Comparison of ENCODE assay signal across 23 cellular contexts in the genomic region with DNA sequence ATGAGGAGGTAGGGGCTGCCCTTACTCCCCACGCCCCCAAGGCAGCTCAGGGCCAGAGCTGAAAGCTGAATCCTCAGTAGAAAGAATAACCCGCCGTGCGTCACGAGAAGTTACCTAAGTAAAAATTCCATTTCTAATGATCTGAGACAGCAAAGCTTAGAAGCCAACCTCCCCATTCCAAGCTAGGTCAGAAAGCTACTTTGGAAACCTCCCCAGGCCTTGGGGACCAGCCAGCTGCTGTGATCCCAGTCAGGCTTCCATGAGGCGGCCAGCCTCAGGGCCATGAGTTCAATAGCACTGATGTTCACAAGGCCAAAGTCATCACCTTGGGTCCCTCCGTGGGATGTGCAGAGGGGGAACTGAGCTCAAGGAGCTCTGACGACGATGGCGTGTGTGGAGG. TPM values are rescaled to one million over a fixed set of nuclear protein-coding genes. Genes with fewer than 3 reads are reported as not detected.
DNase-seq lines count a peak whose midpoint lies in the region; ATAC-seq and TF ChIP-seq lines count a peak whose summit lies in the region.
"Had no signal": no experiment of that assay in that cellular context is flagged by ENCODE, and none has a peak within 500 bp of the region (broad histone marks: within the 10 kb centered on the region; RNA-seq: fewer than 3 reads in every experiment).

No MANE protein-coding gene starts in this region.

- ATAC-seq in body of pancreas (peak; percentile 18), GM21367 (IDR thresholded peaks at IDR 0.05; ENCODE audit: unreplicated experiment) (no peak)
- ATAC-seq: activated T-cell treated with anti-CD3 and anti-CD28 coated beads, Interleukin-2, amount 50 U/mL, for 4 hours; natural killer cell treated with Interleukin-12 subunit alpha and Interleukin-12 subunit beta and Interleukin-15 and Interleukin-18, amount 100 ng/mL, for 72 hours; T-helper 17 cell had no signal

- no peak overlapping the region for H3K27ac ChIP-seq in body of pancreas
- H3K27ac ChIP-seq in muscle layer of colon (ENCODE audit: low read depth, low read length), result peak overlapping the region; percentile 41
- peak overlapping the region in 3 of 5 donors; percentile 59 to 88 (median 59) for H3K27ac ChIP-seq in stomach
- H3K27ac ChIP-seq: HL-60, SK-N-MC, upper lobe of left lung had no signal

- H3K36me3 ChIP-seq in body of pancreas (replicated peaks in 1 of 2; ENCODE audit: insufficient read depth in 1 of 2, low read depth in 2 of 2), result no peaks in the 10 kb centered on the region
- no peaks in the 10 kb centered on the region for H3K36me3 ChIP-seq in muscle layer of colon (ENCODE audit: insufficient read depth, low read length)
- H3K36me3 ChIP-seq in stomach, result no peaks in the 10 kb centered on the region
- H3K36me3 ChIP-seq: upper lobe of left lung had no signal

- H3K9ac ChIP-seq in muscle layer of colon (ENCODE audit: low read length), result no peak overlapping the region

- 68 to 70% methylated on average over 10 of the region's 10 CpGs for WGBS in body of pancreas, 2 donors
- 64 to 81% (median 79%) methylated on average over 9 to 10 of the region's 10 CpGs for WGBS in stomach, 5 donors

- no peaks in the 10 kb centered on the region for H3K27me3 ChIP-seq in body of pancreas
- H3K27me3 ChIP-seq in muscle layer of colon (ENCODE audit: control insufficient read depth in 1 of 2, insufficient read depth in 2 of 2, low read length in 2 of 2), result no peaks in the 10 kb centered on the region
- peaks cover 0 to 8% (median 3%) of the 10 kb centered on the region in 3 donors for H3K27me3 ChIP-seq in stomach
- H3K27me3 ChIP-seq: upper lobe of left lung had no signal

- DNase-seq in EH (ENCODE audit: low read depth) (peak; percentile 22), body of pancreas (peak in 3 of 4 donors; percentile 25 to 35 (median 30)), stomach (no peak), COLO668 (lab: John Stamatoyannopoulos, UW; ENCODE audit: unreplicated experiment) (no peak), NCI-H2171 treated with DMSO at 0.1 percent for 48 hours (lab: John Stamatoyannopoulos, UW) (no peak)
- DNase-seq: activated CD4-positive, alpha-beta T cell treated with anti-CD3 and anti-CD28 coated beads for 4 hours; activated naive CD4-positive, alpha-beta T cell treated with anti-CD3 and anti-CD28 coated beads, Interleukin-2, amount 10 ng/mL, durations not matched to agents 7 days and 5 days; activated T-cell treated with anti-CD3 and anti-CD28 coated beads, Interleukin-2, amount 50 U/mL, for 4 hours; anterior cingulate cortex; HCEC 1CT; head of caudate nucleus; NCI-H1092; NCI-H187 treated with DMSO at 0.1 percent for 48 hours; NCI-H69; RPMI8226; T-helper 17 cell had no signal

- H3K4me1 ChIP-seq in body of pancreas (no peaks in the 10 kb centered on the region), muscle layer of colon (ENCODE audit: insufficient read depth, low read length) (peaks cover 69% of the 10 kb centered on the region), stomach (peaks cover 3 to 51% (median 16%) of the 10 kb centered on the region in 4 donors)

- TF ChIP-seq CTCF in body of pancreas (IDR thresholded peaks at IDR 0.05) (no peak), stomach (IDR thresholded peaks at IDR 0.05) (no peak)

- no peak overlapping the region for H3K4me3 ChIP-seq in body of pancreas
- H3K4me3 ChIP-seq in muscle layer of colon (ENCODE audit: low read depth in 1 of 2, low read length in 2 of 2), result no peak overlapping the region
- no peak overlapping the region for H3K4me3 ChIP-seq in stomach
- H3K4me3 ChIP-seq: SK-N-MC, upper lobe of left lung had no signal

- intact Hi-C loops in body of pancreas (cut with DNase I), result no loop called here
- intact Hi-C loops in stomach (cut with DNase I; ENCODE audit: low total_unique reads), result no loop called here

- TF ChIP-seq EP300 in stomach (IDR thresholded peaks at IDR 0.05), result no peak

- H3K9me3 ChIP-seq in body of pancreas (no peaks in the 10 kb centered on the region), muscle layer of colon (ENCODE audit: low read length) (no peaks in the 10 kb centered on the region), stomach (no peaks in the 10 kb centered on the region)
- H3K9me3 ChIP-seq: upper lobe of left lung had no signal

- TF ChIP-seq POLR2A in body of pancreas (IDR thresholded peaks at IDR 0.05), result no peak
- no peak for TF ChIP-seq POLR2A in stomach (IDR thresholded peaks at IDR 0.05)

RNA-seq across cellular contexts. Expression of a gene that starts 6.9 kb away (rescaled TPM):
- total RNA-seq in body of pancreas, result 1 to 10 TPM in 1 of 2 donors, under 1 TPM in 1; 0.78 to 1.6 TPM
- 10 to 100 TPM in 1 of 5 donors, 1 to 10 TPM in 3, under 1 TPM in 1; 0.45 to 19.3 (median 3.3) TPM for total RNA-seq in stomach
- polyA plus RNA-seq in stomach, result 1 to 10 TPM in 1 of 3 donors, under 1 TPM in 2; 0.43 to 1.3 (median 0.46) TPM
- total RNA-seq: activated T-cell treated with anti-CD3 and anti-CD28 coated beads, Interleukin-2, amount 50 U/mL, for 4 hours; natural killer cell treated with Interleukin-12 subunit alpha and Interleukin-12 subunit beta and Interleukin-15 and Interleukin-18, amount 100 ng/mL, for 72 hours; T-helper 17 cell had no signal
- polyA plus RNA-seq: CD14-positive monocyte had no signal

Comparison
In these comparisons a context has a peak if more than half of its experiments do, and no peak if none do; other contexts are left out.
1. DNase-seq: peak in EH (single experiment) and body of pancreas (3 of 4); none in stomach (single experiment), COLO668 (single experiment) and NCI-H2171 treated with DMSO at 0.1 percent for 48 hours (single experiment).
2. H3K27ac ChIP-seq: peak in muscle layer of colon (single experiment) and stomach (3 of 5); none in body of pancreas (0 of 4).